Comparison of ENCODE assay signal across 2 cellular contexts in the genomic region with DNA sequence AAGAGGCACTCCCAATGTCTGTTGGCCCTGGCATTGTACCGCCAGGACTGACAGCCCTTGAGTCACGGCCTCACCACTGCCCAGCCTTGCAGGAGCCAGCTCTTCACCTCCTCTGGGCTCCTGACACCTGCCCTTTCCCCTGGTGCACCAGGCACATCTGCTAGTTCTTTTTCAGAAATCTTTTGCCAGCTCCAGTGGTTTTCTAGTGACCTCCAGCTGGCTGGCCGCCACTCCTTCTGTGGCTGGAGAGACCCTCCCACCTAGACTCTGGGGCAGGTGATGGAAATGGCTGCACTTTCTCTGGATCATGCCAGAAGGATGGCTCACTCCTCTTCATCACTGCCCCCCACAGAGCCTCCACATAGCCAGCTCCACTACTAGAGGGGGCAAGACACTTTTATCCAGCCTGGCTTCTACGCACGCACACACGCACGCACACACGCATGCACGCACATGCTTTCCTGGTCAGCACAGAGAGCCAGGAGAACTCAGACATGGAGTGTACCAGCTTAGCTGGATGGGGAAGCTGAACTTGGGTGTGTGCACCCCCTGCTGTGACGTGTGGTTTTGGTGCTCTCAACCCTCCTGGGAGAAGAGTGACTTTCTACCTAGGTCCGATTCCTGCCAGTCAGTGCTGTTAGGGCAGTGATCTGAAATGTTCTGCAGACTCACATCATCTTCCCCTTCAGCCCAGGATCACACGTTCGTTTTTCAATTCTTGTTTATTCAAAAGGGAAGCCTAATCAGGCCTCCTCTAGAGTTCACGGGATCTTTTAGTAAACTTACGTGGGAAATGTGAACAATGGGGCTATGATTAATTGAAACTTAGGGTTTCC.
TF ChIP-seq lines count a peak whose summit lies in the region.

No MANE protein-coding gene starts in this region.

TF ChIP-seq in liver, 16 proteins besides CTCF, POLR2A, EP300 and RAD21 (continued from another document):
- TF ChIP-seq, protein P1, sequence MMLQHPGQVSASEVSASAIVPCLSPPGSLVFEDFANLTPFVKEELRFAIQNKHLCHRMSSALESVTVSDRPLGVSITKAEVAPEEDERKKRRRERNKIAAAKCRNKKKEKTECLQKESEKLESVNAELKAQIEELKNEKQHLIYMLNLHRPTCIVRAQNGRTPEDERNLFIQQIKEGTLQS (IDR thresholded peaks at IDR 0.05), result no peak
TF ChIP-seq in liver: peak in this region for 1.

TF ChIP-seq in HepG2, 621 proteins besides CTCF, POLR2A, EP300 and RAD21:
- TF ChIP-seq, protein P2, sequence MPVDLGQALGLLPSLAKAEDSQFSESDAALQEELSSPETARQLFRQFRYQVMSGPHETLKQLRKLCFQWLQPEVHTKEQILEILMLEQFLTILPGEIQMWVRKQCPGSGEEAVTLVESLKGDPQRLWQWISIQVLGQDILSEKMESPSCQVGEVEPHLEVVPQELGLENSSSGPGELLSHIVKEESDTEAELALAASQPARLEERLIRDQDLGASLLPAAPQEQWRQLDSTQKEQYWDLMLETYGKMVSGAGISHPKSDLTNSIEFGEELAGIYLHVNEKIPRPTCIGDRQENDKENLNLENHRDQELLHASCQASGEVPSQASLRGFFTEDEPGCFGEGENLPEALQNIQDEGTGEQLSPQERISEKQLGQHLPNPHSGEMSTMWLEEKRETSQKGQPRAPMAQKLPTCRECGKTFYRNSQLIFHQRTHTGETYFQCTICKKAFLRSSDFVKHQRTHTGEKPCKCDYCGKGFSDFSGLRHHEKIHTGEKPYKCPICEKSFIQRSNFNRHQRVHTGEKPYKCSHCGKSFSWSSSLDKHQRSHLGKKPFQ (CRISPR knock-in tag; IDR thresholded peaks at IDR 0.05; ENCODE audit: insufficient replicate concordance), result no peak
- TF ChIP-seq, protein P3, sequence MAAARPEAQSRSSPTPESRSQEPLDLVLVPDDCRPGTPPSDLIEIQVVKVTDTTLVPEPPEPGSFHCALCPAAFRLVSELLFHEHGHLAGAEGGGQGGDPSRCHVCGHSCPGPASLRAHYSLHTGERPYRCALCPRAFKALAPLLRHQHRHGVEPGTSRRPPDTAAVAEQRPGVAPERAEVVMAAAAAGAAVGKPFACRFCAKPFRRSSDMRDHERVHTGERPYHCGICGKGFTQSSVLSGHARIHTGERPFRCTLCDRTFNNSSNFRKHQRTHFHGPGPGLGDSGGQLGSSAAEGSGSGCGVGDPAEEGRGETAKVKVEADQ (CRISPR knock-in tag; IDR thresholded peaks at IDR 0.05; ENCODE audit: borderline replicate concordance), result no peak
- no peak for TF ChIP-seq KMT2A (CRISPR knock-in tag; IDR thresholded peaks at IDR 0.05)
- TF ChIP-seq MED13 (CRISPR knock-in tag; IDR thresholded peaks at IDR 0.05), result no peak
- TF ChIP-seq, protein P4, sequence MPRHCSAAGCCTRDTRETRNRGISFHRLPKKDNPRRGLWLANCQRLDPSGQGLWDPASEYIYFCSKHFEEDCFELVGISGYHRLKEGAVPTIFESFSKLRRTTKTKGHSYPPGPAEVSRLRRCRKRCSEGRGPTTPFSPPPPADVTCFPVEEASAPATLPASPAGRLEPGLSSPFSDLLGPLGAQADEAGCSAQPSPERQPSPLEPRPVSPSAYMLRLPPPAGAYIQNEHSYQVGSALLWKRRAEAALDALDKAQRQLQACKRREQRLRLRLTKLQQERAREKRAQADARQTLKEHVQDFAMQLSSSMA (CRISPR knock-in tag; IDR thresholded peaks at IDR 0.05), result no peak
- TF ChIP-seq ZNF557 (CRISPR knock-in tag; IDR thresholded peaks at IDR 0.05), result no peak
- no peak for TF ChIP-seq SRF (IDR thresholded peaks at IDR 0.05; ENCODE audit: low read depth, low read length)
- no peak for TF ChIP-seq CEBPG (CRISPR knock-in tag; IDR thresholded peaks at IDR 0.05)
- no peak for TF ChIP-seq GATA4 (IDR thresholded peaks at IDR 0.05; ENCODE audit: borderline replicate concordance, low read depth)
- TF ChIP-seq, protein P5, sequence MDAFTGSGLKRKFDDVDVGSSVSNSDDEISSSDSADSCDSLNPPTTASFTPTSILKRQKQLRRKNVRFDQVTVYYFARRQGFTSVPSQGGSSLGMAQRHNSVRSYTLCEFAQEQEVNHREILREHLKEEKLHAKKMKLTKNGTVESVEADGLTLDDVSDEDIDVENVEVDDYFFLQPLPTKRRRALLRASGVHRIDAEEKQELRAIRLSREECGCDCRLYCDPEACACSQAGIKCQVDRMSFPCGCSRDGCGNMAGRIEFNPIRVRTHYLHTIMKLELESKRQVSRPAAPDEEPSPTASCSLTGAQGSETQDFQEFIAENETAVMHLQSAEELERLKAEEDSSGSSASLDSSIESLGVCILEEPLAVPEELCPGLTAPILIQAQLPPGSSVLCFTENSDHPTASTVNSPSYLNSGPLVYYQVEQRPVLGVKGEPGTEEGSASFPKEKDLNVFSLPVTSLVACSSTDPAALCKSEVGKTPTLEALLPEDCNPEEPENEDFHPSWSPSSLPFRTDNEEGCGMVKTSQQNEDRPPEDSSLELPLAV (CRISPR knock-in tag; conservative IDR thresholded peaks at IDR 0.05; ENCODE audit: low read depth), result no peak
- TF ChIP-seq ZBTB3 (CRISPR knock-in tag; IDR thresholded peaks at IDR 0.05; ENCODE audit: borderline replicate concordance, low read depth), result no peak
- TF ChIP-seq, protein P6, sequence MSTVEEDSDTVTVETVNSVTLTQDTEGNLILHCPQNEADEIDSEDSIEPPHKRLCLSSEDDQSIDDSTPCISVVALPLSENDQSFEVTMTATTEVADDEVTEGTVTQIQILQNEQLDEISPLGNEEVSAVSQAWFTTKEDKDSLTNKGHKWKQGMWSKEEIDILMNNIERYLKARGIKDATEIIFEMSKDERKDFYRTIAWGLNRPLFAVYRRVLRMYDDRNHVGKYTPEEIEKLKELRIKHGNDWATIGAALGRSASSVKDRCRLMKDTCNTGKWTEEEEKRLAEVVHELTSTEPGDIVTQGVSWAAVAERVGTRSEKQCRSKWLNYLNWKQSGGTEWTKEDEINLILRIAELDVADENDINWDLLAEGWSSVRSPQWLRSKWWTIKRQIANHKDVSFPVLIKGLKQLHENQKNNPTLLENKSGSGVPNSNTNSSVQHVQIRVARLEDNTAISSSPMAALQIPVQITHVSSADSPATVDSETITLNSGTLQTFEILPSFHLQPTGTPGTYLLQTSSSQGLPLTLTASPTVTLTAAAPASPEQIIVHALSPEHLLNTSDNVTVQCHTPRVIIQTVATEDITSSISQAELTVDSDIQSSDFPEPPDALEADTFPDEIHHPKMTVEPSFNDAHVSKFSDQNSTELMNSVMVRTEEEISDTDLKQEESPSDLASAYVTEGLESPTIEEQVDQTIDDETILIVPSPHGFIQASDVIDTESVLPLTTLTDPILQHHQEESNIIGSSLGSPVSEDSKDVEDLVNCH (CRISPR knock-in tag; IDR thresholded peaks at IDR 0.05), result no peak
- no peak for TF ChIP-seq ZFP37 (CRISPR knock-in tag; IDR thresholded peaks at IDR 0.05; ENCODE audit: borderline replicate concordance)
- TF ChIP-seq GABPB1 (CRISPR knock-in tag; IDR thresholded peaks at IDR 0.05), result no peak
- TF ChIP-seq STAT5B (CRISPR knock-in tag; IDR thresholded peaks at IDR 0.05), result no peak
- TF ChIP-seq, protein P7, sequence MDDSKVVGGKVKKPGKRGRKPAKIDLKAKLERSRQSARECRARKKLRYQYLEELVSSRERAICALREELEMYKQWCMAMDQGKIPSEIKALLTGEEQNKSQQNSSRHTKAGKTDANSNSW (CRISPR knock-in tag; IDR thresholded peaks at IDR 0.05; ENCODE audit: borderline replicate concordance), result no peak
- TF ChIP-seq, protein P8, sequence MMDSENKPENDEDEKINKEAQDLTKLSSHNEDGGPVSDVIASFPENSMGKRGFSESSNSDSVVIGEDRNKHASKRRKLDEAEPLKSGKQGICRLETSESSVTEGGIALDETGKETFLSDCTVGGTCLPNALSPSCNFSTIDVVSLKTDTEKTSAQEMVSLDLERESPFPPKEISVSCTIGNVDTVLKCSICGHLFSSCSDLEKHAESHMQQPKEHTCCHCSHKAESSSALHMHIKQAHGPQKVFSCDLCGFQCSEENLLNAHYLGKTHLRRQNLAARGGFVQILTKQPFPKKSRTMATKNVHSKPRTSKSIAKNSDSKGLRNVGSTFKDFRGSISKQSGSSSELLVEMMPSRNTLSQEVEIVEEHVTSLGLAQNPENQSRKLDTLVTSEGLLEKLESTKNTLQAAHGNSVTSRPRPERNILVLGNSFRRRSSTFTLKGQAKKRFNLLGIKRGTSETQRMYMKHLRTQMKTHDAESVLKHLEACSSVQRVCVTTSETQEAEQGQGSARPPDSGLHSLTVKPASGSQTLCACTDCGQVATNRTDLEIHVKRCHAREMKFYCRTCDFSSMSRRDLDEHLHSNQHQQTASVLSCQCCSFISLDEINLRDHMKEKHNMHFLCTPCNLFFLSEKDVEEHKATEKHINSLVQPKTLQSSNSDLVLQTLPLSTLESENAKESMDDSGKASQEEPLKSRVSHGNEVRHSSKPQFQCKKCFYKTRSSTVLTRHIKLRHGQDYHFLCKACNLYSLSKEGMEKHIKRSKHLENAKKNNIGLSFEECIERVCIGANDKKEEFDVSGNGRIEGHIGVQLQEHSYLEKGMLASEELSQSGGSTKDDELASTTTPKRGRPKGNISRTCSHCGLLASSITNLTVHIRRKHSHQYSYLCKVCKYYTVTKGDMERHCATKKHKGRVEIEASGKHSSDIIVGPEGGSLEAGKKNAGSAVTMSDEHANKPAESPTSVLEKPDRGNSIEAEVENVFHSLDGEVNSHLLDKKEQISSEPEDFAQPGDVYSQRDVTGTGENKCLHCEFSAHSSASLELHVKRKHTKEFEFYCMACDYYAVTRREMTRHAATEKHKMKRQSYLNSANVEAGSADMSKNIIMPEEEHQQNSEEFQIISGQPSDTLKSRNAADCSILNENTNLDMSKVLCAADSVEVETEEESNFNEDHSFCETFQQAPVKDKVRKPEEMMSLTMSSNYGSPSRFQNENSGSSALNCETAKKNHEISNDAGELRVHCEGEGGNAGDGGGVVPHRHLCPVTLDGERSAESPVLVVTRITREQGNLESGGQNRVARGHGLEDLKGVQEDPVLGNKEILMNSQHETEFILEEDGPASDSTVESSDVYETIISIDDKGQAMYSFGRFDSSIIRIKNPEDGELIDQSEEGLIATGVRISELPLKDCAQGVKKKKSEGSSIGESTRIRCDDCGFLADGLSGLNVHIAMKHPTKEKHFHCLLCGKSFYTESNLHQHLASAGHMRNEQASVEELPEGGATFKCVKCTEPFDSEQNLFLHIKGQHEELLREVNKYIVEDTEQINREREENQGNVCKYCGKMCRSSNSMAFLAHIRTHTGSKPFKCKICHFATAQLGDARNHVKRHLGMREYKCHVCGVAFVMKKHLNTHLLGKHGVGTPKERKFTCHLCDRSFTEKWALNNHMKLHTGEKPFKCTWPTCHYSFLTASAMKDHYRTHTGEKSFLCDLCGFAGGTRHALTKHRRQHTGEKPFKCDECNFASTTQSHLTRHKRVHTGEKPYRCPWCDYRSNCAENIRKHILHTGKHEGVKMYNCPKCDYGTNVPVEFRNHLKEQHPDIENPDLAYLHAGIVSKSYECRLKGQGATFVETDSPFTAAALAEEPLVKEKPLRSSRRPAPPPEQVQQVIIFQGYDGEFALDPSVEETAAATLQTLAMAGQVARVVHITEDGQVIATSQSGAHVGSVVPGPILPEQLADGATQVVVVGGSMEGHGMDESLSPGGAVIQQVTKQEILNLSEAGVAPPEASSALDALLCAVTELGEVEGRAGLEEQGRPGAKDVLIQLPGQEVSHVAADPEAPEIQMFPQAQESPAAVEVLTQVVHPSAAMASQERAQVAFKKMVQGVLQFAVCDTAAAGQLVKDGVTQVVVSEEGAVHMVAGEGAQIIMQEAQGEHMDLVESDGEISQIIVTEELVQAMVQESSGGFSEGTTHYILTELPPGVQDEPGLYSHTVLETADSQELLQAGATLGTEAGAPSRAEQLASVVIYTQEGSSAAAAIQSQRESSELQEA (CRISPR knock-in tag; IDR thresholded peaks at IDR 0.05; ENCODE audit: not compliant biosample characterization), result no peak
